ENCODE assay signal across 1 cellular context in the genomic region with DNA sequence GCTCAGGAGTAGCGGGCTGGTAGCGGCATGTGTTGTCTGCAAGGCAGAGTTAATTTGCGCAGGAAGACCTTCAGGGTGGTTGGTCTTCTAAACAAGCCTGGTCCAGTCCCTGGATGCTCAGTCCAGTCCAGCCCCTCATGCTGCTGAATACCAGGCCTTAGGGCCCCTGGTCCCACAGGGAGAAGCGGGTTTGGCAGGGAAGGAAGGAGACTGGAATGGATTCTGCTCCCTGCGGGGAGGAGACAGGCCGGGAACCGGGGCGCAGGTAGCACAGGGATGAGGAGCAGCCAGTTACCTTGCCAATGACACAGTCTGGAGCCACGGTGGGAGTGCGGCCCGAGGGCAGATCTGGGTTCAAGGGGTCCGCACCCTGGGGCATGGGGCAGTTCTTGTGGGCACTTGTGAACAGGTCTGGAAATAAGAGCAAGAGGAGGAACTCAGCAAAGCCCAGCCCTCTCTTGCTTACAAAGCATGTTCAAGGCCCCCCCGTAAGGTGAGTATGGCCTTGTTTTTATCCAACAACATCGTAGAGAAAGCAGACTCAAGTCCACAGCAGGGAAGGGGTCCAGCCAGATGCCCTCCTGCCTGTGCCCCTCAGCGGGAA.
A peak's percentile ranks its signal among the peaks of the same experiment; 100 is the strongest.
TF ChIP-seq lines count a peak whose summit lies in the region.

No MANE protein-coding gene starts in this region.

TF ChIP-seq in HEK293, 187 proteins besides CTCF, POLR2A, EP300 and RAD21:
- TF ChIP-seq, protein P1, sequence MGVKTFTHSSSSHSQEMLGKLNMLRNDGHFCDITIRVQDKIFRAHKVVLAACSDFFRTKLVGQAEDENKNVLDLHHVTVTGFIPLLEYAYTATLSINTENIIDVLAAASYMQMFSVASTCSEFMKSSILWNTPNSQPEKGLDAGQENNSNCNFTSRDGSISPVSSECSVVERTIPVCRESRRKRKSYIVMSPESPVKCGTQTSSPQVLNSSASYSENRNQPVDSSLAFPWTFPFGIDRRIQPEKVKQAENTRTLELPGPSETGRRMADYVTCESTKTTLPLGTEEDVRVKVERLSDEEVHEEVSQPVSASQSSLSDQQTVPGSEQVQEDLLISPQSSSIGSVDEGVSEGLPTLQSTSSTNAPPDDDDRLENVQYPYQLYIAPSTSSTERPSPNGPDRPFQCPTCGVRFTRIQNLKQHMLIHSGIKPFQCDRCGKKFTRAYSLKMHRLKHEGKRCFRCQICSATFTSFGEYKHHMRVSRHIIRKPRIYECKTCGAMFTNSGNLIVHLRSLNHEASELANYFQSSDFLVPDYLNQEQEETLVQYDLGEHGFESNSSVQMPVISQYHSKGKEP (tag by site-specific recombination; IDR thresholded peaks at IDR 0.05): no peak
- 0 out of 2 replicates have a peak, but pooled peaks have one; percentile 33 for TF ChIP-seq ZNF600 (tag by site-specific recombination; IDR thresholded peaks at IDR 0.05)
- TF ChIP-seq ZNF2 (tag by site-specific recombination; IDR thresholded peaks at IDR 0.05): no peak
- no peak for TF ChIP-seq ZNF24 (tag by site-specific recombination; IDR thresholded peaks at IDR 0.05)
TF ChIP-seq in HEK293: peak in this region for 1.
